8 cellular contexts compared by ENCODE assay signal in genomic region chr1:173714759-173715537, GRCh38. TPM values are rescaled to one million over a fixed set of nuclear protein-coding genes. Genes with fewer than 3 reads are reported as not detected.
A peak's percentile ranks its signal among the peaks of the same experiment; 100 is the strongest.
DNase-seq lines count a peak whose midpoint lies in the region; ATAC-seq and TF ChIP-seq lines count a peak whose summit lies in the region.

A gene with protein sequence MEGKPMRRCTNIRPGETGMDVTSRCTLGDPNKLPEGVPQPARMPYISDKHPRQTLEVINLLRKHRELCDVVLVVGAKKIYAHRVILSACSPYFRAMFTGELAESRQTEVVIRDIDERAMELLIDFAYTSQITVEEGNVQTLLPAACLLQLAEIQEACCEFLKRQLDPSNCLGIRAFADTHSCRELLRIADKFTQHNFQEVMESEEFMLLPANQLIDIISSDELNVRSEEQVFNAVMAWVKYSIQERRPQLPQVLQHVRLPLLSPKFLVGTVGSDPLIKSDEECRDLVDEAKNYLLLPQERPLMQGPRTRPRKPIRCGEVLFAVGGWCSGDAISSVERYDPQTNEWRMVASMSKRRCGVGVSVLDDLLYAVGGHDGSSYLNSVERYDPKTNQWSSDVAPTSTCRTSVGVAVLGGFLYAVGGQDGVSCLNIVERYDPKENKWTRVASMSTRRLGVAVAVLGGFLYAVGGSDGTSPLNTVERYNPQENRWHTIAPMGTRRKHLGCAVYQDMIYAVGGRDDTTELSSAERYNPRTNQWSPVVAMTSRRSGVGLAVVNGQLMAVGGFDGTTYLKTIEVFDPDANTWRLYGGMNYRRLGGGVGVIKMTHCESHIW (plus strand): TSS chr1:173714981. CDS start chr1:173716044, 1,063 bp downstream.

- H3K27ac Mint-ChIP-seq in nephron progenitor cell, result peak within 1 kb of the TSS; percentile 97
- peak within 1 kb of the TSS; percentile 94 to 95 for H3K27ac Mint-ChIP-seq in stimulated activated naive CD8-positive, alpha-beta T cell treated with anti-CD3 and anti-CD28 coated beads, Interleukin-15, amount 100 ng/mL, for 72 hours

- peak within 1 kb of the TSS; percentile 97 for H3K4me3 Mint-ChIP-seq in nephron progenitor cell
- peak within 1 kb of the TSS; percentile 89 to 90 for H3K4me3 Mint-ChIP-seq in stimulated activated naive CD8-positive, alpha-beta T cell treated with anti-CD3 and anti-CD28 coated beads, Interleukin-15, amount 100 ng/mL, for 72 hours

- H3K9me3 ChIP-seq in ES-I3 (ENCODE audit: control insufficient read depth, insufficient read depth, low read length), result no peaks in the 10 kb centered on the region

- no peak for TF ChIP-seq CTCF in nephron progenitor cell (IDR thresholded peaks at IDR 0.05)

- H3K36me3 Mint-ChIP-seq in nephron progenitor cell (ENCODE audit: low read depth), result peaks cover 27% of the 10 kb centered on the region

- peak within 1 kb of the TSS; percentile 70 for H3K4me3 ChIP-seq in H7 (ENCODE audit: insufficient read depth, low read depth, low read length)

- DNase-seq in H7 (peak; percentile 79), M059J (ENCODE audit: low read depth) (peak; percentile 92), SHP77 (lab: John Stamatoyannopoulos, UW) (peak; percentile 81 to 84), fibroblast of the conjunctiva (ENCODE audit: low read depth) (peak; percentile 74), nephron progenitor cell (peak; percentile 77)
- DNase-seq in activated effector memory CD4-positive, alpha-beta T cell treated with Interleukin-2 at 50 U/mL for 16 hours, result peak; percentile 83
- DNase-seq in stimulated activated naive CD8-positive, alpha-beta T cell treated with anti-CD3 and anti-CD28 coated beads, Interleukin-15, amount 100 ng/mL, for 72 hours, result peak; percentile 89 to 92

- peak; percentile 99 for ATAC-seq in stimulated activated naive CD8-positive, alpha-beta T cell treated with anti-CD3 and anti-CD28 coated beads, Interleukin-15, amount 100 ng/mL, for 72 hours

- H3K9me3 Mint-ChIP-seq in nephron progenitor cell, result peaks cover 6% of the 10 kb centered on the region
- H3K9me3 Mint-ChIP-seq in stimulated activated naive CD8-positive, alpha-beta T cell treated with anti-CD3 and anti-CD28 coated beads, Interleukin-15, amount 100 ng/mL, for 72 hours, result peaks cover 0 to 4% of the 10 kb centered on the region in 2 donors

- H3K4me1 Mint-ChIP-seq in nephron progenitor cell, result peaks cover 27% of the 10 kb centered on the region
- H3K4me1 Mint-ChIP-seq in stimulated activated naive CD8-positive, alpha-beta T cell treated with anti-CD3 and anti-CD28 coated beads, Interleukin-15, amount 100 ng/mL, for 72 hours, result peaks cover 13% of the 10 kb centered on the region

- H3K36me3 ChIP-seq in ES-I3 (ENCODE audit: insufficient read depth, low read length) (no peaks in the 10 kb centered on the region; the same call in 1 of the 2 replicates), H7 (replicated peaks; ENCODE audit: control insufficient read depth, insufficient read depth, low read length) (no peaks in the 10 kb centered on the region)

- H3K27me3 Mint-ChIP-seq in nephron progenitor cell (ENCODE audit: low read depth, poor library complexity), result peaks cover 46% of the 10 kb centered on the region
- peaks cover 15% of the 10 kb centered on the region for H3K27me3 Mint-ChIP-seq in stimulated activated naive CD8-positive, alpha-beta T cell treated with anti-CD3 and anti-CD28 coated beads, Interleukin-15, amount 100 ng/mL, for 72 hours

- H3K9ac ChIP-seq in ES-I3 (ENCODE audit: low read depth, low read length), result peak within 1 kb of the TSS; percentile 82

- H3K27me3 ChIP-seq in H7 (ENCODE audit: control insufficient read depth, insufficient read depth, low read length), result peaks cover 7% of the 10 kb centered on the region

- no peaks in the 10 kb centered on the region for H3K4me1 ChIP-seq in ES-I3 (ENCODE audit: insufficient read depth, low read length)

RNA-seq across cellular contexts. Expression of the gene that starts here (rescaled TPM):
- total RNA-seq in H7 (2014; rRNA removed; shearing (Covaris generic)), result 13.4 and 14.0 TPM in 2 replicates
- total RNA-seq in M059J (2014; rRNA removed; shearing (Covaris generic)), result 21.8 and 22.4 TPM in 2 replicates

Comparison
In these comparisons a context has a peak if more than half of its experiments do, and no peak if none do; other contexts are left out.
1. Peak in every context shown above with its lines: DNase-seq, ATAC-seq and H3K4me3 ChIP-seq.